9 cellular contexts compared by ENCODE assay signal in genomic region chr12:16939871-16940306, GRCh38.
A peak's percentile ranks its signal among the peaks of the same experiment; 100 is the strongest.
DNase-seq lines count a peak whose midpoint lies in the region; ATAC-seq and TF ChIP-seq lines count a peak whose summit lies in the region.
"Had no signal": no experiment of that assay in that cellular context is flagged by ENCODE, and none has a peak within 500 bp of the region (broad histone marks: within the 10 kb centered on the region; RNA-seq: fewer than 3 reads in every experiment).

No MANE protein-coding gene starts in this region.

- POLR2A ChIA-PET in A673 (lab: Charles Lee; ENCODE audit: low non-redundant PET) (no interaction called here), RWPE1 (lab: Yijun Ruan, JAX; ENCODE audit: low non-redundant PET) (no interaction called here)

- peak; percentile 98 for ATAC-seq in HG02588 (IDR thresholded peaks at IDR 0.05; ENCODE audit: unreplicated experiment)

- peak; percentile 92 for TF ChIP-seq CTCF in A673 (conservative IDR thresholded peaks at IDR 0.05; ENCODE audit: low read depth, low read length)
- peak; percentile 82 for TF ChIP-seq CTCF in GM13977 (IDR thresholded peaks at IDR 0.05; ENCODE audit: extremely low read depth, insufficient read depth, missing control alignments)
- TF ChIP-seq CTCF in LNCaP clone FGC (IDR thresholded peaks at IDR 0.05; ENCODE audit: control insufficient read depth, extremely low read depth, insufficient read depth): peak; percentile 99
- TF ChIP-seq CTCF in RWPE1 (conservative IDR thresholded peaks at IDR 0.05; ENCODE audit: low read depth): peak; percentile 41
- TF ChIP-seq CTCF in fibroblast of mammary gland (conservative IDR thresholded peaks at IDR 0.05; ENCODE audit: control insufficient read depth, insufficient read depth, low read depth, low read length): peak; percentile 67

- no peak overlapping the region for H3K4me3 Mint-ChIP-seq in activated T-helper 1 cell treated with anti-CD3 and anti-CD28 coated beads, Interleukin-12 subunit alpha, Interleukin-12 subunit beta, Interleukin-2, Interleukin-4 antibody, amounts not matched to agents 30 ng/mL and 10 ng/mL and 1 ng/mL, durations not matched to agents 14 hours and 24 hours and 36 hours
- H3K4me3 Mint-ChIP-seq: memory B cell had no signal

- CTCF ChIA-PET in A673 (lab: Charles Lee) (interaction anchor here (0.6 to 0.9 kb wide), 2 partner anchors 15 to 213 kb away, joined by 3 to 4 read pairs; no protein-coding TSS in a partner anchor), RWPE1 (lab: Yijun Ruan, JAX) (interaction anchor here (0.5 to 1.0 kb wide), 7 partner anchors 38 to 1752 kb away, joined by 3 to 7 read pairs (median 3); no protein-coding TSS in a partner anchor)

- no peaks in the 10 kb centered on the region for H3K4me1 ChIP-seq in A673 (ENCODE audit: insufficient read depth, low read length, poor library complexity, severe bottlenecking)

- H3K36me3 Mint-ChIP-seq in activated T-helper 1 cell treated with anti-CD3 and anti-CD28 coated beads, Interleukin-12 subunit alpha, Interleukin-12 subunit beta, Interleukin-2, Interleukin-4 antibody, amounts not matched to agents 30 ng/mL and 10 ng/mL and 1 ng/mL, durations not matched to agents 14 hours and 24 hours and 36 hours (ENCODE audit: low read depth): no peaks in the 10 kb centered on the region
- H3K36me3 Mint-ChIP-seq: memory B cell had no signal

- H3K36me3 ChIP-seq in A673 (ENCODE audit: insufficient read depth, low read length, poor library complexity, severe bottlenecking): no peaks in the 10 kb centered on the region

- H3K27me3 Mint-ChIP-seq in activated T-helper 1 cell treated with anti-CD3 and anti-CD28 coated beads, Interleukin-12 subunit alpha, Interleukin-12 subunit beta, Interleukin-2, Interleukin-4 antibody, amounts not matched to agents 30 ng/mL and 10 ng/mL and 1 ng/mL, durations not matched to agents 14 hours and 24 hours and 36 hours (ENCODE audit: insufficient read depth): no peaks in the 10 kb centered on the region
- H3K27me3 Mint-ChIP-seq: memory B cell had no signal

- H3K4me3 ChIP-seq in A673 (ENCODE audit: low read depth, low read length, poor library complexity, severe bottlenecking): no peak overlapping the region
- no peak overlapping the region for H3K4me3 ChIP-seq in LNCaP clone FGC (ENCODE audit: low read depth, low read length)
- no peak overlapping the region for H3K4me3 ChIP-seq in fibroblast of mammary gland (ENCODE audit: control insufficient read depth, low read depth, low read length)

- intact Hi-C loops in A673 (cut with micrococcal nuclease; ENCODE audit: unreplicated experiment): loop anchor here (2.0 to 10.0 kb wide), 4 partner anchors 431 to 1052 kb away; no protein-coding TSS in a partner anchor
- intact Hi-C loops in activated T-helper 1 cell treated with anti-CD3 and anti-CD28 coated beads, Interleukin-12 subunit alpha, Interleukin-12 subunit beta, Interleukin-2, Interleukin-4 antibody, amounts not matched to agents 30 ng/mL and 10 ng/mL and 1 ng/mL, durations not matched to agents 14 hours and 24 hours and 36 hours (cut with micrococcal nuclease): no loop called here

- DNase-seq in A673 (ENCODE audit: low spot score): peak; percentile 90
- DNase-seq in GM13977 (ENCODE audit: low spot score): peak; percentile 54
- peak; percentile 92 for DNase-seq in LNCaP clone FGC (ENCODE audit: low read depth)
- peak; percentile 59 for DNase-seq in RWPE1 (ENCODE audit: low spot score)
- DNase-seq in fibroblast of mammary gland (ENCODE audit: low read depth): peak; percentile 69
- peak; percentile 23 for DNase-seq in stimulated activated CD8-positive, alpha-beta memory T cell treated with anti-CD3 and anti-CD28 coated beads, Interleukin-4, amount 100 ng/mL, for 48 hours
- no peak for DNase-seq in activated T-helper 1 cell treated with anti-CD3 and anti-CD28 coated beads, Interleukin-12 subunit alpha, Interleukin-12 subunit beta, Interleukin-2, Interleukin-4 antibody, amounts not matched to agents 30 ng/mL and 10 ng/mL and 1 ng/mL, durations not matched to agents 14 hours and 24 hours and 36 hours (ENCODE audit: low spot score)

- no peaks in the 10 kb centered on the region for H3K27me3 ChIP-seq in A673 (replicated peaks; ENCODE audit: insufficient read depth, low read depth, low read length, poor library complexity)

- no peaks in the 10 kb centered on the region for H3K9me3 ChIP-seq in A673 (ENCODE audit: low read depth, low read length, poor library complexity, severe bottlenecking)

- H3K27ac ChIP-seq in A673 (ENCODE audit: low read depth, low read length, poor library complexity, severe bottlenecking): peak overlapping the region; percentile 8
- no peak overlapping the region for H3K27ac ChIP-seq in RWPE1

- H3K27ac Mint-ChIP-seq in activated T-helper 1 cell treated with anti-CD3 and anti-CD28 coated beads, Interleukin-12 subunit alpha, Interleukin-12 subunit beta, Interleukin-2, Interleukin-4 antibody, amounts not matched to agents 30 ng/mL and 10 ng/mL and 1 ng/mL, durations not matched to agents 14 hours and 24 hours and 36 hours: no peak overlapping the region
- H3K27ac Mint-ChIP-seq: memory B cell had no signal

- H3K9me3 Mint-ChIP-seq in activated T-helper 1 cell treated with anti-CD3 and anti-CD28 coated beads, Interleukin-12 subunit alpha, Interleukin-12 subunit beta, Interleukin-2, Interleukin-4 antibody, amounts not matched to agents 30 ng/mL and 10 ng/mL and 1 ng/mL, durations not matched to agents 14 hours and 24 hours and 36 hours: peaks cover 21% of the 10 kb centered on the region

- no TSS peak for BruUV-seq in A673 (replicated peaks; lab: Mats Ljungman, UMichigan)

- in situ Hi-C loops in GM13977 (cut with MboI; ENCODE audit: low pct_unique_long_range_greater_than_20kb, low sequenced_read_pairs, unreplicated experiment): no loop called here

- H3K4me1 Mint-ChIP-seq in activated T-helper 1 cell treated with anti-CD3 and anti-CD28 coated beads, Interleukin-12 subunit alpha, Interleukin-12 subunit beta, Interleukin-2, Interleukin-4 antibody, amounts not matched to agents 30 ng/mL and 10 ng/mL and 1 ng/mL, durations not matched to agents 14 hours and 24 hours and 36 hours (ENCODE audit: low read depth): no peaks in the 10 kb centered on the region
- H3K4me1 Mint-ChIP-seq: memory B cell had no signal

Comparison
In these comparisons a context has a peak if more than half of its experiments do, and no peak if none do; other contexts are left out.
1. CTCF ChIP-seq: peak in every context shown above with its lines; median percentile 99 in LNCaP clone FGC; 92 in A673; 82 in GM13977; 67 in fibroblast of mammary gland; 41 in RWPE1.